10 cellular contexts compared by ENCODE assay signal in genomic region chr11:133864756-133865155, GRCh38. TPM values are rescaled to one million over a fixed set of nuclear protein-coding genes. Genes with fewer than 3 reads are reported as not detected.
"Had no signal": no experiment of that assay in that cellular context is flagged by ENCODE, and none has a peak within 500 bp of the region (broad histone marks: within the 10 kb centered on the region; RNA-seq: fewer than 3 reads in every experiment).

No MANE protein-coding gene starts in this region.

- H3K27ac ChIP-seq: GM23248 had no signal

- ATAC-seq: HCT116, K562 had no signal

- H3K4me3 ChIP-seq: GM23248, HAP-1, K562 had no signal

- H3K4me1 ChIP-seq: HAP-1 had no signal

- H3K4me3 Mint-ChIP-seq: HFFc6 had no signal

- H3K9me3 ChIP-seq: HAP-1 had no signal

- H3K27ac Mint-ChIP-seq: HFFc6 had no signal

- DNase-seq: GM23248, GOT3, H7, HFFc6, IMR-90 had no signal

- H3K36me3 ChIP-seq: HAP-1 had no signal

RNA-seq across cellular contexts. Expression of gene SPATA19, which starts 19.4 kb away (rescaled TPM):
- total RNA-seq: GM23248, H4, H7, HFFc6, HT-29, IMR-90, K562 had no signal
